20 cellular contexts compared by ENCODE assay signal in the genomic region with DNA sequence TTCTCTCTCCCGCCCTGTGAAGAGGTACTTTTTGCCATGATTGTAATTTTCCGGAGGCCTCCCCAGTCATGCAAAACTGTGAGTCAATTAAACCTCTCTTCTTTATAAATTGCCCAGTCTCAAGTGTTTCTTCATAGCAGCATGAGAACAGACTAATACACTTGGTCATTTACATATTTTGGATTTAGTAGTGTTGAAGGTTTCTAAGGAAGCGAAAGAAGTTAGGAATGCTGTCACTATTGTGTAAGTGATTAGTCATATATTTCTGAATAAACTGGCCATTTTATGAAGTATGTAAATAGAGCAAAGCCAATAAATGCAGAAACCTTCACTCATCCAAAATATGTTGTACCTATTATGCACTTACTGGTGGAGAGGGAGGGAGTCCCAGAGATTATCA. TPM values are rescaled to one million over a fixed set of nuclear protein-coding genes. Genes with fewer than 3 reads are reported as not detected.
"Had no signal": no experiment of that assay in that cellular context is flagged by ENCODE, and none has a peak within 500 bp of the region (broad histone marks: within the 10 kb centered on the region; RNA-seq: fewer than 3 reads in every experiment).

No MANE protein-coding gene starts in this region.

- H3K36me3 ChIP-seq: neutrophil, stomach, upper lobe of right lung had no signal

- H3K9me3 ChIP-seq: neutrophil, stomach, testis, upper lobe of right lung had no signal

- H3K4me1 Mint-ChIP-seq: activated T-helper 17 cell treated with anti-CD3 and anti-CD28 coated beads, Interleukin-2, amount 50 U/mL, for 72 hours; natural killer cell had no signal

- H3K9me3 Mint-ChIP-seq: activated naive CD4-positive, alpha-beta T cell treated with anti-CD3 and anti-CD28 coated beads for 36 hours had no signal

- ATAC-seq: activated T-helper 17 cell treated with anti-CD3 and anti-CD28 coated beads, Interleukin-2, amount 50 U/mL, for 72 hours; natural killer cell; upper lobe of right lung had no signal

- DNase-seq: activated CD4-positive, alpha-beta T cell treated with anti-CD3 and anti-CD28 coated beads, Interleukin-2, amount 50 U/mL, for 4 hours; activated CD4-positive, CD25-positive, alpha-beta regulatory T cell treated with anti-CD3 and anti-CD28 coated beads, Interleukin-2, amount 50 U/mL, for 72 hours; activated naive CD4-positive, alpha-beta T cell treated with anti-CD3 and anti-CD28 coated beads for 36 hours; central memory CD4-positive, alpha-beta T cell; effector CD4-positive, alpha-beta T cell; foreskin fibroblast; kidney glomerular epithelial cell; mesendoderm; natural killer cell; stimulated activated CD4-positive, alpha-beta T cell treated with anti-CD3 and anti-CD28 coated beads, Interleukin-1b, Interleukin-23, amount 100 ng/mL, for 48 hours; stomach; T-helper 9 cell; testis; upper lobe of right lung had no signal

- H3K27ac ChIP-seq: coronary artery, neutrophil, stomach, testis, upper lobe of right lung had no signal

- H3K27me3 ChIP-seq: neutrophil, stomach, testis, upper lobe of right lung had no signal

- H3K36me3 Mint-ChIP-seq: natural killer cell had no signal

- H3K4me1 ChIP-seq: stomach, testis, upper lobe of right lung had no signal

- H3K27ac Mint-ChIP-seq: activated naive CD4-positive, alpha-beta T cell treated with anti-CD3 and anti-CD28 coated beads for 36 hours; activated T-helper 17 cell treated with anti-CD3 and anti-CD28 coated beads, Interleukin-2, amount 50 U/mL, for 72 hours; natural killer cell had no signal

- H3K4me3 Mint-ChIP-seq: activated naive CD4-positive, alpha-beta T cell treated with anti-CD3 and anti-CD28 coated beads for 36 hours; activated T-helper 17 cell treated with anti-CD3 and anti-CD28 coated beads, Interleukin-2, amount 50 U/mL, for 72 hours; natural killer cell had no signal

- H3K4me3 ChIP-seq: coronary artery, stomach, testis, upper lobe of right lung had no signal

- FAIRE-seq: endothelial cell of umbilical vein had no signal

RNA-seq across cellular contexts. Expression of gene GK2, which starts 34.4 kb away (rescaled TPM):
- total RNA-seq: activated naive CD4-positive, alpha-beta T cell treated with anti-CD3 and anti-CD28 coated beads for 36 hours; activated T-helper 17 cell treated with anti-CD3 and anti-CD28 coated beads, Interleukin-2, amount 50 U/mL, for 72 hours; endothelial cell of umbilical vein; liver; natural killer cell; renal cortical epithelial cell; stomach; upper lobe of right lung had no signal
- polyA plus RNA-seq: endothelial cell of umbilical vein, liver, stomach had no signal
